Comparison of ENCODE assay signal across 1 cellular context in genomic region chr11:70229737-70230136, GRCh38.
TF ChIP-seq lines count a peak whose summit lies in the region.

No MANE protein-coding gene starts in this region.

TF ChIP-seq in GM23338, 12 proteins besides CTCF, POLR2A, EP300 and RAD21 (continued from another document):
- no peak for TF ChIP-seq ZNF462 (CRISPR knock-in tag; IDR thresholded peaks at IDR 0.05)
- TF ChIP-seq POLR2AphosphoS5 (IDR thresholded peaks at IDR 0.05; ENCODE audit: low read depth) = no peak
- TF ChIP-seq EZH2 (IDR thresholded peaks at IDR 0.05; ENCODE audit: low read depth, unreplicated experiment) = no peak
- TF ChIP-seq NANOG (IDR thresholded peaks at IDR 0.05; ENCODE audit: borderline replicate concordance) = no peak
- TF ChIP-seq CREB1 (CRISPR knock-in tag; IDR thresholded peaks at IDR 0.05; ENCODE audit: low read depth) = no peak
- no peak for TF ChIP-seq ZNF331 (CRISPR knock-in tag; IDR thresholded peaks at IDR 0.05; ENCODE audit: low read depth)
- TF ChIP-seq ZNF114 (CRISPR knock-in tag; IDR thresholded peaks at IDR 0.05) = no peak
- TF ChIP-seq JUNB (IDR thresholded peaks at IDR 0.05; ENCODE audit: unreplicated experiment) = no peak
